ENCODE assay signal across 8 cellular contexts in the genomic region with DNA sequence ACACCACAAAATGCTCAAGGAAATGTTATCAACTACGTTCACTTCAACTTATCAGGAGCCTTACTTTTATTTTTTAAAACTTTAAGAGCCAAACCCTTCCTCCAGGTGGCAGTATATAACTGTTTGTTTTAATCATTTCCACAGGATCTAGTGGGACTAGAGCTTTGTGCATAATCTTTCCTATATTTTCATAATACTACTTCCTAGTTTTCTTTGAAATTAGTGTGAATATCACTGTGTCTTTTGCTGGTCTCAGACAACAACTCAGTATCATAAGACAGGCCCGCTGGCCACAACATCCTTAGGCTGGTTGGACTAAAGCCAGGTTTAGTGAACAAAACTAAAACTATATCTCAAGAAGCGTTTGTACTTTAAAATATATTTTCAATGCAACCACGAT.
DNase-seq lines count a peak whose midpoint lies in the region; ATAC-seq and TF ChIP-seq lines count a peak whose summit lies in the region.

No MANE protein-coding gene starts in this region.

- H3K9me3 Mint-ChIP-seq in endothelial cell (ENCODE audit: unreplicated experiment) (no peaks in the 10 kb centered on the region), nephron progenitor cell (no peaks in the 10 kb centered on the region)

- H3K36me3 Mint-ChIP-seq in endothelial cell (ENCODE audit: low read depth, unreplicated experiment): peaks cover 15% of the 10 kb centered on the region
- H3K36me3 Mint-ChIP-seq in nephron progenitor cell (ENCODE audit: low read depth): peaks cover 50% of the 10 kb centered on the region

- H3K4me3 Mint-ChIP-seq in endothelial cell (ENCODE audit: unreplicated experiment): no peak overlapping the region
- H3K4me3 Mint-ChIP-seq in nephron progenitor cell: no peak overlapping the region

- ATAC-seq in GM18907 (IDR thresholded peaks at IDR 0.05; ENCODE audit: unreplicated experiment): no peak

- H3K27ac Mint-ChIP-seq in endothelial cell (ENCODE audit: unreplicated experiment) (no peak overlapping the region), nephron progenitor cell (no peak overlapping the region)

- H3K27me3 Mint-ChIP-seq in endothelial cell (ENCODE audit: unreplicated experiment) (peaks cover 3% of the 10 kb centered on the region), nephron progenitor cell (ENCODE audit: low read depth, poor library complexity) (peaks cover 5% of the 10 kb centered on the region)

- peak; percentile 35 for DNase-seq in Daoy (ENCODE audit: low read depth)
- peak; percentile 57 for DNase-seq in LoVo (ENCODE audit: low spot score)
- peak; percentile 60 for DNase-seq in RKO (ENCODE audit: low spot score)
- DNase-seq in endothelial cell (ENCODE audit: low spot score): no peak
- no peak for DNase-seq in nephron progenitor cell
- DNase-seq in cortex of kidney (lab: John Stamatoyannopoulos, UW): no peak
- no peak for DNase-seq in activated CD4-positive, CD25-positive, alpha-beta regulatory T cell (lab: John Stamatoyannopoulos, UW)

- H3K4me1 Mint-ChIP-seq in endothelial cell (ENCODE audit: unreplicated experiment) (no peaks in the 10 kb centered on the region), nephron progenitor cell (peaks cover 9% of the 10 kb centered on the region)

- TF ChIP-seq CTCF in endothelial cell (IDR thresholded peaks at IDR 0.05; ENCODE audit: unreplicated experiment) (peak; percentile 70), nephron progenitor cell (IDR thresholded peaks at IDR 0.05) (peak; percentile 69)

Comparison
In these comparisons a context has a peak if more than half of its experiments do, and no peak if none do; other contexts are left out.
1. DNase-seq: peak in Daoy (single experiment), LoVo (single experiment) and RKO (single experiment); none in endothelial cell (single experiment), nephron progenitor cell (single experiment), cortex of kidney (single experiment) and activated CD4-positive, CD25-positive, alpha-beta regulatory T cell (0 of 4).